ENCODE assay signal across 8 cellular contexts in the genomic region with DNA sequence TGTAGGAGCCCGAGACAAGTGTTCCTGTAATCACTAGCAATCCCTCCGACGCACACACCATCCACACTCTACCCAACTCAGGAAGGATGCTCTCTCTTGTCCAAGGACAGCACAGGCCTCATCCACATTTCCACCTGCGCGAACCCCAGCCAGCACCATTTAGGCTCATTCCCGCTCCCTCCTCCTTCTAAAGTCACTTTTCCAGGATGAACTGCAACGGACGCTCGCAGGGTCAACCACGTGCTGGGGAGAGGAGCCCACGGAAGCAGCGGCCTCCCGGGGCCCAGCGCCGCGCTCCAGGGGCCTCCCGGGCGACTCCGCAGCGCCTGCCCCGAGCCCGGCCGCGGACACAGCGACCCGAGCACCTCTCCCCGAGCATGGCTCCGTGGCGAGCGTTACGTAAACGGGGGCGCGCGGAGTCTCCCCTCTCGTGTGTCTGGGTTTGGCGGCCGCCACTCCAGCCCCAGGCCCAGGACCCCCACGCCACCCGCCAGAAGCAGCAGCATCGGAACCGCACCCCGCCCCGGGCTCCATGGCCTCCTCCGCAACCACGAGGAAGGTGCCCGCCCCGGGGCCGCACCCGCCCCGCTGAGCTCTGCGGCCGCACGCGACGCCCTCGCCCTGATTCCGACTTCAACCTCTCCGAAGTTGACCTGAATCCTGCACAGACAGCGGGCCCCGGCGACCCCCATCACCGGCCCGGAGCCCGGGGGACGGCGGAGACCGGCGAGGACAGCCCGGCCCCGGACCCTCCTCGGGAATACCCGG. TPM values are rescaled to one million over a fixed set of nuclear protein-coding genes. Genes with fewer than 3 reads are reported as not detected.
DNase-seq lines count a peak whose midpoint lies in the region; ATAC-seq and TF ChIP-seq lines count a peak whose summit lies in the region.

No MANE protein-coding gene starts in this region.

- H3K4me3 Mint-ChIP-seq in WTC11, result peak overlapping the region; percentile 84

- no peak for TF ChIP-seq CTCF in WTC11 (IDR thresholded peaks at IDR 0.05)

- peak overlapping the region; percentile 97 for H3K4me3 ChIP-seq in HUES48 (ENCODE audit: low read depth, low read length)

- H3K27me3 Mint-ChIP-seq in WTC11 (ENCODE audit: low read depth), result no peaks in the 10 kb centered on the region

- H3K36me3 ChIP-seq in HUES48 (ENCODE audit: control insufficient read depth, insufficient read depth, low read length), result peaks cover 31% of the 10 kb centered on the region

- POLR2A ChIA-PET in WTC11 (lab: Charles Lee), result no interaction called here

- peak overlapping the region; percentile 19 for H3K27ac Mint-ChIP-seq in WTC11

- H3K4me1 ChIP-seq in HUES48 (ENCODE audit: control insufficient read depth, insufficient read depth, low read length), result 0 out of 2 replicates have a peak, but pooled peaks cover 14% of the 10 kb centered on the region

- H3K4me1 Mint-ChIP-seq in WTC11, result peaks cover 21% of the 10 kb centered on the region

- peaks cover 28% of the 10 kb centered on the region for H3K36me3 Mint-ChIP-seq in WTC11

- H3K9me3 ChIP-seq in HUES48 (ENCODE audit: control insufficient read depth, insufficient read depth, low read length), result no peaks in the 10 kb centered on the region

- H3K27me3 ChIP-seq in HUES48 (ENCODE audit: control insufficient read depth, insufficient read depth, low read length), result no peaks in the 10 kb centered on the region

- H3K27ac ChIP-seq in HUES48 (ENCODE audit: low read depth, low read length), result peak overlapping the region; percentile 94

- peak; percentile 23 for ATAC-seq in GM21360 (IDR thresholded peaks at IDR 0.05; ENCODE audit: unreplicated experiment)
- ATAC-seq in WTC11, result no peak

- no peaks in the 10 kb centered on the region for H3K9me3 Mint-ChIP-seq in WTC11

- DNase-seq in COLO668 (lab: John Stamatoyannopoulos, UW; ENCODE audit: unreplicated experiment), result peak; percentile 48
- DNase-seq in WTC11 (ENCODE audit: low spot score), result no peak
- DNase-seq in central memory CD4-positive, alpha-beta T cell, result peak; percentile 68
- peak; percentile 63 for DNase-seq in left kidney (ENCODE audit: low read depth, low spot score)
- DNase-seq in stimulated activated CD4-positive, alpha-beta T cell treated with anti-CD3 and anti-CD28 coated beads, TNF-alpha, amount 100 ng/mL, for 24 hours (ENCODE audit: low read depth in 3 of 3), result peak in 2 of 3 experiments; percentile 21 to 45
- DNase-seq in T1000 (lab: John Stamatoyannopoulos, UW), result no peak

- H3K9ac ChIP-seq in HUES48 (ENCODE audit: low read depth, low read length), result peak overlapping the region; percentile 90

- CTCF ChIA-PET in WTC11 (lab: Charles Lee), result interaction anchor here (1.2 to 4.2 kb wide), 2 partner anchors 13 to 26 kb away, joined by 10 to 27 read pairs; no protein-coding TSS in a partner anchor

TF ChIP-seq in WTC11, 78 proteins besides CTCF, POLR2A, EP300 and RAD21:
- TF ChIP-seq, protein P1, sequence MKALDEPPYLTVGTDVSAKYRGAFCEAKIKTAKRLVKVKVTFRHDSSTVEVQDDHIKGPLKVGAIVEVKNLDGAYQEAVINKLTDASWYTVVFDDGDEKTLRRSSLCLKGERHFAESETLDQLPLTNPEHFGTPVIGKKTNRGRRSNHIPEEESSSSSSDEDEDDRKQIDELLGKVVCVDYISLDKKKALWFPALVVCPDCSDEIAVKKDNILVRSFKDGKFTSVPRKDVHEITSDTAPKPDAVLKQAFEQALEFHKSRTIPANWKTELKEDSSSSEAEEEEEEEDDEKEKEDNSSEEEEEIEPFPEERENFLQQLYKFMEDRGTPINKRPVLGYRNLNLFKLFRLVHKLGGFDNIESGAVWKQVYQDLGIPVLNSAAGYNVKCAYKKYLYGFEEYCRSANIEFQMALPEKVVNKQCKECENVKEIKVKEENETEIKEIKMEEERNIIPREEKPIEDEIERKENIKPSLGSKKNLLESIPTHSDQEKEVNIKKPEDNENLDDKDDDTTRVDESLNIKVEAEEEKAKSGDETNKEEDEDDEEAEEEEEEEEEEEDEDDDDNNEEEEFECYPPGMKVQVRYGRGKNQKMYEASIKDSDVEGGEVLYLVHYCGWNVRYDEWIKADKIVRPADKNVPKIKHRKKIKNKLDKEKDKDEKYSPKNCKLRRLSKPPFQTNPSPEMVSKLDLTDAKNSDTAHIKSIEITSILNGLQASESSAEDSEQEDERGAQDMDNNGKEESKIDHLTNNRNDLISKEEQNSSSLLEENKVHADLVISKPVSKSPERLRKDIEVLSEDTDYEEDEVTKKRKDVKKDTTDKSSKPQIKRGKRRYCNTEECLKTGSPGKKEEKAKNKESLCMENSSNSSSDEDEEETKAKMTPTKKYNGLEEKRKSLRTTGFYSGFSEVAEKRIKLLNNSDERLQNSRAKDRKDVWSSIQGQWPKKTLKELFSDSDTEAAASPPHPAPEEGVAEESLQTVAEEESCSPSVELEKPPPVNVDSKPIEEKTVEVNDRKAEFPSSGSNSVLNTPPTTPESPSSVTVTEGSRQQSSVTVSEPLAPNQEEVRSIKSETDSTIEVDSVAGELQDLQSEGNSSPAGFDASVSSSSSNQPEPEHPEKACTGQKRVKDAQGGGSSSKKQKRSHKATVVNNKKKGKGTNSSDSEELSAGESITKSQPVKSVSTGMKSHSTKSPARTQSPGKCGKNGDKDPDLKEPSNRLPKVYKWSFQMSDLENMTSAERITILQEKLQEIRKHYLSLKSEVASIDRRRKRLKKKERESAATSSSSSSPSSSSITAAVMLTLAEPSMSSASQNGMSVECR (CRISPR knock-in tag; IDR thresholded peaks at IDR 0.05; ENCODE audit: borderline replicate concordance), result peak; percentile 84
- TF ChIP-seq, protein P2, sequence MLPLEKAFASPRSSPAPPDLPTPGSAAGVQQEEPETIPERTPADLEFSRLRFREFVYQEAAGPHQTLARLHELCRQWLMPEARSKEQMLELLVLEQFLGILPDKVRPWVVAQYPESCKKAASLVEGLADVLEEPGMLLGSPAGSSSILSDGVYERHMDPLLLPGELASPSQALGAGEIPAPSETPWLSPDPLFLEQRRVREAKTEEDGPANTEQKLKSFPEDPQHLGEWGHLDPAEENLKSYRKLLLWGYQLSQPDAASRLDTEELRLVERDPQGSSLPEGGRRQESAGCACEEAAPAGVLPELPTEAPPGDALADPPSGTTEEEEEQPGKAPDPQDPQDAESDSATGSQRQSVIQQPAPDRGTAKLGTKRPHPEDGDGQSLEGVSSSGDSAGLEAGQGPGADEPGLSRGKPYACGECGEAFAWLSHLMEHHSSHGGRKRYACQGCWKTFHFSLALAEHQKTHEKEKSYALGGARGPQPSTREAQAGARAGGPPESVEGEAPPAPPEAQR (CRISPR knock-in tag; IDR thresholded peaks at IDR 0.05), result no peak
- TF ChIP-seq NR1H2 (CRISPR knock-in tag; IDR thresholded peaks at IDR 0.05), result no peak
- no peak for TF ChIP-seq ZNF121 (CRISPR knock-in tag; IDR thresholded peaks at IDR 0.05)
- no peak for TF ChIP-seq SP1 (CRISPR knock-in tag; conservative IDR thresholded peaks at IDR 0.05)
- TF ChIP-seq MXD4 (CRISPR knock-in tag; IDR thresholded peaks at IDR 0.05; ENCODE audit: borderline replicate concordance), result no peak
TF ChIP-seq in WTC11: peak in this region for 1.

RNA-seq across cellular contexts. Expression of a gene that starts 0.7 kb away (rescaled TPM):
- 62.0 to 74.0 TPM (median 65.8 TPM) in 3 replicates for total RNA-seq in WTC11 (2021)

RNA-seq across cellular contexts. Expression of a gene that starts 57.9 kb away (rescaled TPM):
- 15.1 to 20.0 TPM (median 15.8 TPM) in 3 replicates for total RNA-seq in WTC11 (2021)

Comparison
In these comparisons a context has a peak if more than half of its experiments do, and no peak if none do; other contexts are left out.
1. DNase-seq: peak in COLO668 (single experiment), central memory CD4-positive, alpha-beta T cell (single experiment), left kidney (single experiment) and stimulated activated CD4-positive, alpha-beta T cell treated with anti-CD3 and anti-CD28 coated beads, TNF-alpha, amount 100 ng/mL, for 24 hours (2 of 3); none in WTC11 (single experiment) and T1000 (single experiment).